9 cellular contexts compared by ENCODE assay signal in genomic region chr16:2535644-2536021, GRCh38. TPM values are rescaled to one million over a fixed set of nuclear protein-coding genes. Genes with fewer than 3 reads are reported as not detected.
DNase-seq lines count a peak whose midpoint lies in the region; ATAC-seq lines count a peak whose summit lies in the region.
"Had no signal": no experiment of that assay in that cellular context is flagged by ENCODE, and none has a peak within 500 bp of the region (broad histone marks: within the 10 kb centered on the region; RNA-seq: fewer than 3 reads in every experiment).

No MANE protein-coding gene starts in this region.

- POLR2A ChIA-PET in CD4-positive, alpha-beta memory T cell (lab: Charles Lee; ENCODE audit: partially characterized antibody) = interaction anchor here (1.7 to 3.5 kb wide), 3 partner anchors 15 to 22 kb away, joined by 7 to 38 read pairs (median 26); partner anchors contain the start of genes AMDHD2 and ATP6V0C

- no peak for ATAC-seq in GM18909 (IDR thresholded peaks at IDR 0.05; ENCODE audit: poor library complexity, unreplicated experiment)
- ATAC-seq: body of pancreas had no signal

- peaks cover 0 to 2% of the 10 kb centered on the region in 2 donors for H3K27me3 Mint-ChIP-seq in CD4-positive, alpha-beta memory T cell

- no peak for DNase-seq in CD4-positive, alpha-beta memory T cell
- DNase-seq in NOMO-1 treated with DMSO at 0.1 percent for 48 hours (lab: John Stamatoyannopoulos, UW; ENCODE audit: unreplicated experiment) = peak; percentile 37
- peak; percentile 71 for DNase-seq in fibroblast of peridontal ligament (ENCODE audit: extremely low read depth)
- DNase-seq in skeletal muscle cell (ENCODE audit: low read depth) = peak; percentile 82
- DNase-seq in substantia nigra (lab: John Stamatoyannopoulos, UW) = no peak
- no peak for DNase-seq in anterior cingulate cortex (lab: John Stamatoyannopoulos, UW)
- no peak for DNase-seq in cortex of kidney (lab: John Stamatoyannopoulos, UW)

- peaks cover 3 to 25% of the 10 kb centered on the region in 2 donors for H3K36me3 Mint-ChIP-seq in CD4-positive, alpha-beta memory T cell

- no peaks in the 10 kb centered on the region for H3K9me3 ChIP-seq in CD4-positive, alpha-beta memory T cell (ENCODE audit: control insufficient read depth in 1 of 2, low read length in 2 of 2)
- H3K9me3 ChIP-seq: body of pancreas had no signal

- intact Hi-C loops in CD4-positive, alpha-beta memory T cell (cut with micrococcal nuclease) = loop anchor here (10.0 kb wide), 1 partner anchor 239 kb away; the partner anchor contains the start of gene ELOB

- H3K4me1 Mint-ChIP-seq in CD4-positive, alpha-beta memory T cell = peaks cover 16 to 62% (median 43%) of the 10 kb centered on the region in 4 donors

- peak overlapping the region in 1 of 7 donors; percentile 68 for H3K27ac Mint-ChIP-seq in CD4-positive, alpha-beta memory T cell

- no peaks in the 10 kb centered on the region for H3K36me3 ChIP-seq in CD4-positive, alpha-beta memory T cell (ENCODE audit: insufficient read depth, low read length)

- no peak overlapping the region for H3K27ac ChIP-seq in CD4-positive, alpha-beta memory T cell (ENCODE audit: low read depth, low read length)
- no peak overlapping the region for H3K27ac ChIP-seq in substantia nigra (ENCODE audit: low read depth, low read length, poor library complexity, severe bottlenecking)

- CTCF ChIA-PET in CD4-positive, alpha-beta memory T cell (lab: Charles Lee; ENCODE audit: partially characterized antibody) = interaction anchor here (0.5 kb wide), 1 partner anchor 886 kb away, joined by 3 read pairs; no protein-coding TSS in a partner anchor

- no peak overlapping the region for H3K4me3 ChIP-seq in CD4-positive, alpha-beta memory T cell (ENCODE audit: low read length in 2 of 2)
- H3K4me3 ChIP-seq in skeletal muscle cell (ENCODE audit: low read depth, low read length) = no peak overlapping the region
- H3K4me3 ChIP-seq: body of pancreas had no signal

- peaks cover 0 to 8% (median 0%) of the 10 kb centered on the region in 8 donors for H3K9me3 Mint-ChIP-seq in CD4-positive, alpha-beta memory T cell

- H3K4me3 Mint-ChIP-seq in CD4-positive, alpha-beta memory T cell = peak overlapping the region in 6 of 8 donors; percentile 23 to 63 (median 54)

- H3K27me3 ChIP-seq in CD4-positive, alpha-beta memory T cell (ENCODE audit: insufficient read depth, low read length) = no peaks in the 10 kb centered on the region
- H3K27me3 ChIP-seq: body of pancreas had no signal

- H3K4me1 ChIP-seq in CD4-positive, alpha-beta memory T cell (ENCODE audit: insufficient read depth, low read length) = peaks cover 35% of the 10 kb centered on the region

RNA-seq across cellular contexts. Expression of gene PDPK1, which starts 2.2 kb away (rescaled TPM):
- 10 to 100 TPM; 61.2 to 71.3 TPM for total RNA-seq in CD4-positive, alpha-beta memory T cell
- polyA plus RNA-seq in CD4-positive, alpha-beta memory T cell = 10 to 100 TPM; 26.4 to 42.1 TPM

RNA-seq across cellular contexts. Expression of gene CEMP1, which starts 4.4 kb away (rescaled TPM):
- total RNA-seq in CD4-positive, alpha-beta memory T cell = 1 to 10 TPM; 1.7 to 3.0 TPM
- 1 to 10 TPM; 1.9 to 5.0 TPM for polyA plus RNA-seq in CD4-positive, alpha-beta memory T cell

RNA-seq across cellular contexts. Expression of gene AMDHD2, which starts 15.5 kb away (rescaled TPM):
- total RNA-seq in CD4-positive, alpha-beta memory T cell = 100 to 1,000 TPM; 114 to 121 TPM
- polyA plus RNA-seq in CD4-positive, alpha-beta memory T cell = 10 to 100 TPM; 17.0 to 22.3 TPM

RNA-seq across cellular contexts. Expression of gene ATP6V0C, which starts 21.9 kb away (rescaled TPM):
- total RNA-seq in CD4-positive, alpha-beta memory T cell = 100 to 1,000 TPM; 125 to 129 TPM
- 10 to 100 TPM; 57.5 to 81.6 TPM for polyA plus RNA-seq in CD4-positive, alpha-beta memory T cell

Comparison
In these comparisons a context has a peak if more than half of its experiments do, and no peak if none do; other contexts are left out.
1. DNase-seq: peak in NOMO-1 treated with DMSO at 0.1 percent for 48 hours (single experiment), fibroblast of peridontal ligament (single experiment) and skeletal muscle cell (single experiment); none in CD4-positive, alpha-beta memory T cell (0 of 5), substantia nigra (0 of 49), anterior cingulate cortex (0 of 58) and cortex of kidney (single experiment).